11 cellular contexts compared by ENCODE assay signal in the genomic region with DNA sequence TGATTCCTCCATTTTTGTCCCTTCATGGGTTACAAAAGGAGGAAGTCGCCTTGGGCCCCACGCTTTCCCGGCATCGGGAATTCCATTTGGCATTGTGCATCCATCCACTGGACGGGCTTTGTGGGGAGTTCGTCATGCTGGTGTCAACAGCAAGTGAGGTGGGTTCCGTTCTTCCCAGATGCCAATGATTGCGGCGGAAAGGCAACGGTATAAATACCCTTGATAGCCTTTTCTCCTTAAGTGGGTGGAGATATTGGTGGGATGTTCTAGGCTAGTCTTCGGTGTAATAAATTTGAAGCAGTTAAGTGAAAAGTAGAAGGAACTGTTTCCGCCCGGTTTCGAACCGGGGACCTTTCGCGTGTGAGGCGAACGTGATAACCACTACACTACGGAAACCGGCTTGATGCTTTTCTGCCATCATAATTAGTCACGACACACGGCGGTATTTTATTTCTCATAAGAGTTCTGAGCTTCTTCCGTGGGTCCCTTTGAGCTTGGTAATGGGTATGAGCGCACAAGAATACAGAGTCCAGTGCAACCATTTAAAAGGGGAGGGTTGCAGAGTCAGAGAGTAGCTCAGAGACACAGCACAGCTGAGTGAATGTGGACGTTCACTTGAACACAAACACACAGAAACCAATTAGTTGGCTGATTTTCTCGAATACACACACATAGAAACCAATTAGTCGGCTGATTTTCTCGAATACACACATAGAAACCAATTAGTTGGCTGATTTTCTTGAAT. TPM values are rescaled to one million over a fixed set of nuclear protein-coding genes. Genes with fewer than 3 reads are reported as not detected.
DNase-seq lines count a peak whose midpoint lies in the region; ATAC-seq, FAIRE-seq and TF ChIP-seq lines count a peak whose summit lies in the region.
"Not testable (repeated sequence)": the region's sequence is repeated elsewhere in the genome, so short reads cannot be mapped to it uniquely, and the experiment has no call there.
"Had no signal": no experiment of that assay in that cellular context is flagged by ENCODE, and none has a peak within 500 bp of the region (broad histone marks: within the 10 kb centered on the region; RNA-seq: fewer than 3 reads in every experiment).

No MANE protein-coding gene starts in this region.

- not testable (repeated sequence) for DNase-seq in H54 (ENCODE audit: insufficient read length, low spot score); activated T-cell treated with anti-CD3 and anti-CD28 coated beads, Interleukin-2, amount 50 U/mL, for 4 hours; K562 (ENCODE audit: extremely low read depth in 1 of 4, low spot score in 3 of 4); pancreas

- H3K27me3 ChIP-seq in K562 (ENCODE audit: control insufficient read depth in 2 of 2, insufficient read depth in 2 of 2, low read length in 2 of 2): not testable (repeated sequence)
- H3K27me3 ChIP-seq in pancreas: peaks cover 0 to 11% (median 0%) of the 10 kb centered on the region in 4 donors

- CTCF ChIA-PET in K562 (lab: Yijun Ruan, JAX; ENCODE audit: low intra/inter-chr PET ratio): not testable (repeated sequence)

- H3K79me2 ChIP-seq in K562 (ENCODE audit: control insufficient read depth, insufficient read depth, low read length): not testable (repeated sequence)

- H3K27ac ChIP-seq in K562 (ENCODE audit: extremely low read depth, low read depth, low read length); pancreas: not testable (repeated sequence)

- in situ Hi-C loops in K562 (cut with MboI): not testable (repeated sequence)

- WGBS in K562 (ENCODE audit: insufficient coverage, low coverage, missing lambda C conversion rate): no CpG with 5 or more reads among the region's 30 CpGs
- no CpG with 5 or more reads among the region's 30 CpGs for WGBS in pancreas, 2 donors

- H3K9me3 Mint-ChIP-seq in activated T-cell treated with anti-CD3 and anti-CD28 coated beads, Interleukin-2, amount 50 U/mL, for 4 hours: not testable (repeated sequence)

- not testable (repeated sequence) for H3K9me3 ChIP-seq in K562 (replicated peaks; ENCODE audit: control insufficient read depth, insufficient read depth, low read depth, low read length); pancreas

- H3K9ac ChIP-seq in K562 (ENCODE audit: insufficient read depth in 1 of 2, low read depth in 2 of 2, low read length in 2 of 2): not testable (repeated sequence)

- H3K4me1 ChIP-seq in K562 (replicated peaks in 1 of 2; ENCODE audit: control insufficient read depth in 2 of 2, insufficient read depth in 2 of 2, low read length in 2 of 2): peaks cover 21 to 43% of the 10 kb centered on the region in 2 experiments
- H3K4me1 ChIP-seq in pancreas: not testable (repeated sequence)

- H3K4me3 Mint-ChIP-seq in activated T-cell treated with anti-CD3 and anti-CD28 coated beads, Interleukin-2, amount 50 U/mL, for 4 hours: not testable (repeated sequence)

- peaks cover 48% of the 10 kb centered on the region for H3K27me3 Mint-ChIP-seq in activated T-cell treated with anti-CD3 and anti-CD28 coated beads, Interleukin-2, amount 50 U/mL, for 4 hours (ENCODE audit: low read depth)

- not testable (repeated sequence) for H2AFZ ChIP-seq in K562 (ENCODE audit: low read depth, low read length)

- peaks cover 12% of the 10 kb centered on the region for H3K4me1 Mint-ChIP-seq in activated T-cell treated with anti-CD3 and anti-CD28 coated beads, Interleukin-2, amount 50 U/mL, for 4 hours (ENCODE audit: low read depth)

- H3K36me3 Mint-ChIP-seq in activated T-cell treated with anti-CD3 and anti-CD28 coated beads, Interleukin-2, amount 50 U/mL, for 4 hours (ENCODE audit: insufficient read depth): not testable (repeated sequence)

- H3K4me3 ChIP-seq in K562, pancreas: not testable (repeated sequence)

- not testable (repeated sequence) for H3K36me3 ChIP-seq in K562 (ENCODE audit: control insufficient read depth, insufficient read depth, low read length); pancreas

- TSS peak; percentile 99 for BruUV-seq in K562 (replicated peaks; lab: Mats Ljungman, UMichigan)

- POLR2A ChIA-PET in K562 (lab: Yijun Ruan, JAX): not testable (repeated sequence)

- not testable (repeated sequence) for TF ChIP-seq CTCF in K562 (IDR thresholded peaks at IDR 0.05 in 2 of 3, conservative IDR thresholded peaks at IDR 0.05 in 1 of 3; ENCODE audit: insufficient read depth in 2 of 3, low read depth in 1 of 3, low read length in 3 of 3); pancreas (IDR thresholded peaks at IDR 0.05)

- not testable (repeated sequence) for TF ChIP-seq RAD21 in K562 (CRISPR knock-in tag; conservative IDR thresholded peaks at IDR 0.05 in 1 of 2, IDR thresholded peaks at IDR 0.05 in 1 of 2)

- H3K4me2 ChIP-seq in K562 (ENCODE audit: insufficient read depth, low read length): not testable (repeated sequence)

- H3K9me1 ChIP-seq in K562 (ENCODE audit: control insufficient read depth, insufficient read depth, low read length): not testable (repeated sequence)

- TF ChIP-seq POLR2A in H54 (IDR thresholded peaks at IDR 0.05; ENCODE audit: low read depth, low read length); K562 (conservative IDR thresholded peaks at IDR 0.05): not testable (repeated sequence)

- FAIRE-seq in G401.6 (lab: Jason Lieb, UNC) (peak; percentile 100), H54 (lab: Jason Lieb, UNC) (peak; percentile 80), K562 (lab: Jason Lieb, UNC) (peak; percentile 100), pancreas (lab: Jason Lieb, UNC) (peak; percentile 66)

- peak; percentile 26 for ATAC-seq in SK-N-SH treated with all-trans-retinoic acid at 6 μM for 48 hours
- ATAC-seq in activated T-cell treated with anti-CD3 and anti-CD28 coated beads, Interleukin-2, amount 50 U/mL, for 4 hours: peak; percentile 44 to 49
- ATAC-seq in K562: peak; percentile 34
- peak; percentile 24 for ATAC-seq in esophagus mucosa
- ATAC-seq in pancreas: not testable (repeated sequence)

- H4K20me1 ChIP-seq in K562 (replicated peaks; ENCODE audit: control insufficient read depth, insufficient read depth, low read length): not testable (repeated sequence)

- not testable (repeated sequence) for TF ChIP-seq EP300 in K562 (IDR thresholded peaks at IDR 0.05; ENCODE audit: low read length)

- intact Hi-C loops in K562 (cut with micrococcal nuclease): loop anchor here (10.0 kb wide), 1 partner anchor 63 kb away; no protein-coding TSS in a partner anchor
- intact Hi-C loops in pancreas (cut with DNase I): not testable (repeated sequence)

RNA-seq across cellular contexts. Expression of gene OR2V1, which starts 28.9 kb away (rescaled TPM):
- not detected for total RNA-seq in activated T-cell treated with anti-CD3 and anti-CD28 coated beads, Interleukin-2, amount 50 U/mL, for 4 hours
- not detected in 2 replicates for total RNA-seq in K562 (2011; cell fraction: chromatin; rRNA removed; ENCODE audit: low replicate concordance)
- not detected in 2 replicates for total RNA-seq in K562 (2011; cell fraction: nucleolus; rRNA removed)
- not detected in 2 replicates for total RNA-seq in K562 (2011; cell fraction: nucleoplasm; rRNA removed)
- total RNA-seq in K562 (2014; rRNA removed) (0.08 TPM in 1 of 2 replicates, not detected in the other), K562 (2014; rRNA removed; fragmentation: Illumina TruSeq; extraction: Trizol) (0.04 TPM in 1 of 2 replicates, not detected in the other), K562 (2015; rRNA removed; fragmentation: Illumina TruSeq; extraction: Trizol) (not detected in 2 replicates), K562 (2021) (0.07 TPM in 1 of 2 replicates, not detected in the other), esophagus mucosa (not detected), pancreas (not detected)
- polyA plus RNA-seq in K562 (2011; rRNA removed) (0.05 and 0.15 TPM in 2 replicates), K562 (2014; fragmentation: Illumina TruSeq; extraction: Trizol) (0.10 TPM in 1 of 2 replicates, not detected in the other), K562 (2014; fragmentation: Nextera tagmentation; extraction: Ambion mirVana) (under 1 TPM; 0.15 to 0.28 TPM), K562 (2014; rRNA removed) (0.07 TPM in 1 of 2 replicates, not detected in the other), pancreas (not detected)
- polyA plus RNA-seq in K562 (2011; cell fraction: cytosol; rRNA removed): 0.03 TPM in 2 replicates
- polyA plus RNA-seq in K562 (2011; cell fraction: nucleus; rRNA removed): not detected in 2 replicates
- polyA plus RNA-seq in K562 (2012): 0.06 and 0.08 TPM in 2 replicates
- 0.12 TPM in 1 of 2 replicates, not detected in the other for polyA minus RNA-seq in K562 (2011; rRNA and poly(A)+ RNA removed)
- not detected in 2 replicates for polyA minus RNA-seq in K562 (2011; cell fraction: cytosol; rRNA and poly(A)+ RNA removed)
- polyA minus RNA-seq in K562 (2011; cell fraction: nucleus; rRNA and poly(A)+ RNA removed): not detected in 2 replicates
- total RNA-seq: A673; CD4-positive, alpha-beta memory T cell; PC-9; SK-MEL-5 had no signal
- polyA plus RNA-seq: CD4-positive, alpha-beta memory T cell had no signal

RNA-seq across cellular contexts. Expression of gene OR2V2, which starts 45.3 kb away (rescaled TPM):
- total RNA-seq in activated T-cell treated with anti-CD3 and anti-CD28 coated beads, Interleukin-2, amount 50 U/mL, for 4 hours: not detected
- total RNA-seq in K562 (2011; cell fraction: chromatin; rRNA removed; ENCODE audit: low replicate concordance): not detected in 2 replicates
- not detected in 2 replicates for total RNA-seq in K562 (2011; cell fraction: nucleolus; rRNA removed)
- total RNA-seq in K562 (2011; cell fraction: nucleoplasm; rRNA removed): not detected in 2 replicates
- not detected in 2 replicates for total RNA-seq in K562 (2014; rRNA removed)
- total RNA-seq in K562 (2014; rRNA removed; fragmentation: Illumina TruSeq; extraction: Trizol): not detected in 2 replicates
- total RNA-seq in K562 (2015; rRNA removed; fragmentation: Illumina TruSeq; extraction: Trizol): not detected in 2 replicates
- not detected in 2 replicates for total RNA-seq in K562 (2021)
- polyA plus RNA-seq in K562 (2011; rRNA removed): not detected in 2 replicates
- not detected in 2 replicates for polyA plus RNA-seq in K562 (2011; cell fraction: cytosol; rRNA removed)
- polyA plus RNA-seq in K562 (2011; cell fraction: nucleus; rRNA removed): not detected in 2 replicates
- not detected in 2 replicates for polyA plus RNA-seq in K562 (2012)
- polyA plus RNA-seq in K562 (2014; fragmentation: Illumina TruSeq; extraction: Trizol): not detected in 2 replicates
- under 1 TPM in 1 of 2 experiments, not detected in 1; 0.01 TPM for polyA plus RNA-seq in K562 (2014; fragmentation: Nextera tagmentation; extraction: Ambion mirVana)
- polyA plus RNA-seq in K562 (2014; rRNA removed): not detected in 2 replicates
- polyA minus RNA-seq in K562 (2011; rRNA and poly(A)+ RNA removed): not detected in 2 replicates
- not detected in 2 replicates for polyA minus RNA-seq in K562 (2011; cell fraction: cytosol; rRNA and poly(A)+ RNA removed)
- not detected in 2 replicates for polyA minus RNA-seq in K562 (2011; cell fraction: nucleus; rRNA and poly(A)+ RNA removed)
- total RNA-seq in esophagus mucosa: not detected
- not detected for total RNA-seq in pancreas
- polyA plus RNA-seq in pancreas: not detected
- total RNA-seq: A673; CD4-positive, alpha-beta memory T cell; PC-9; SK-MEL-5 had no signal
- polyA plus RNA-seq: CD4-positive, alpha-beta memory T cell had no signal
